ENCODE assay signal across 10 cellular contexts in genomic region chr4:123488916-123489315, GRCh38.
A peak's percentile ranks its signal among the peaks of the same experiment; 100 is the strongest.
DNase-seq lines count a peak whose midpoint lies in the region; ATAC-seq lines count a peak whose summit lies in the region.
"Had no signal": no experiment of that assay in that cellular context is flagged by ENCODE, and none has a peak within 500 bp of the region (broad histone marks: within the 10 kb centered on the region; RNA-seq: fewer than 3 reads in every experiment).

No MANE protein-coding gene starts in this region.

- peaks cover 0 to 5% of the 10 kb centered on the region in 2 donors for H3K9me3 Mint-ChIP-seq in activated naive CD4-positive, alpha-beta T cell treated with anti-CD3 and anti-CD28 coated beads, Interleukin-2, amount 50 U/mL, for 72 hours
- H3K9me3 Mint-ChIP-seq in activated naive CD8-positive, alpha-beta T cell treated with anti-CD3 and anti-CD28 coated beads, Interleukin-2, amount 50 U/mL, for 24 hours = peaks cover 11% of the 10 kb centered on the region

- DNase-seq in activated naive CD4-positive, alpha-beta T cell treated with anti-CD3 and anti-CD28 coated beads, Interleukin-2, amount 50 U/mL, for 72 hours (ENCODE audit: low spot score in 2 of 2) = no peak
- no peak for DNase-seq in activated naive CD4-positive, alpha-beta T cell (lab: John Stamatoyannopoulos, UW)
- DNase-seq in HPDE6-E6E7 (ENCODE audit: extremely low spot score) (peak; percentile 48), renal cortical epithelial cell (ENCODE audit: low read depth) (peak; percentile 94), epidermal melanocyte (ENCODE audit: insufficient read length, low spot score) (no peak), NCI-H526 (lab: John Stamatoyannopoulos, UW) (no peak)
- DNase-seq in activated naive CD8-positive, alpha-beta T cell treated with anti-CD3 and anti-CD28 coated beads, Interleukin-2, amount 50 U/mL, for 24 hours = no peak
- DNase-seq in effector memory CD4-positive, alpha-beta T cell = no peak
- DNase-seq: left cardiac atrium had no signal

- no peaks in the 10 kb centered on the region for H3K27me3 ChIP-seq in effector memory CD4-positive, alpha-beta T cell (replicated peaks; ENCODE audit: control insufficient read depth, insufficient read depth, low read length, poor library complexity, severe bottlenecking)

- H3K27me3 Mint-ChIP-seq in activated naive CD8-positive, alpha-beta T cell treated with anti-CD3 and anti-CD28 coated beads, Interleukin-2, amount 50 U/mL, for 24 hours = no peaks in the 10 kb centered on the region

- no peak overlapping the region for H3K27ac Mint-ChIP-seq in activated naive CD4-positive, alpha-beta T cell treated with anti-CD3 and anti-CD28 coated beads, Interleukin-2, amount 50 U/mL, for 72 hours
- H3K27ac Mint-ChIP-seq in activated naive CD8-positive, alpha-beta T cell treated with anti-CD3 and anti-CD28 coated beads, Interleukin-2, amount 50 U/mL, for 24 hours = peak overlapping the region; percentile 82
- H3K27ac Mint-ChIP-seq: B cell had no signal

- H3K4me1 ChIP-seq in effector memory CD4-positive, alpha-beta T cell (ENCODE audit: control insufficient read depth, insufficient read depth, low read length, poor library complexity, severe bottlenecking) = no peaks in the 10 kb centered on the region

- no peaks in the 10 kb centered on the region for H3K9me3 ChIP-seq in effector memory CD4-positive, alpha-beta T cell (ENCODE audit: control insufficient read depth, low read length)

- no peak overlapping the region for H3K27ac ChIP-seq in effector memory CD4-positive, alpha-beta T cell (ENCODE audit: insufficient read depth, low read length, poor library complexity, severe bottlenecking)

- H3K36me3 Mint-ChIP-seq in activated naive CD4-positive, alpha-beta T cell treated with anti-CD3 and anti-CD28 coated beads, Interleukin-2, amount 50 U/mL, for 72 hours = no peaks in the 10 kb centered on the region
- no peaks in the 10 kb centered on the region for H3K36me3 Mint-ChIP-seq in activated naive CD8-positive, alpha-beta T cell treated with anti-CD3 and anti-CD28 coated beads, Interleukin-2, amount 50 U/mL, for 24 hours (ENCODE audit: low read depth)

- peaks cover 30% of the 10 kb centered on the region for H3K4me1 Mint-ChIP-seq in activated naive CD8-positive, alpha-beta T cell treated with anti-CD3 and anti-CD28 coated beads, Interleukin-2, amount 50 U/mL, for 24 hours

- ATAC-seq in activated naive CD4-positive, alpha-beta T cell treated with anti-CD3 and anti-CD28 coated beads, Interleukin-2, amount 50 U/mL, for 72 hours = peak; percentile 98
- ATAC-seq in activated naive CD8-positive, alpha-beta T cell treated with anti-CD3 and anti-CD28 coated beads, Interleukin-2, amount 50 U/mL, for 24 hours = peak; percentile 99

- no peak overlapping the region for H3K4me3 ChIP-seq in effector memory CD4-positive, alpha-beta T cell (ENCODE audit: insufficient read depth, low read depth, low read length, poor library complexity, severe bottlenecking)

- no peaks in the 10 kb centered on the region for H3K36me3 ChIP-seq in effector memory CD4-positive, alpha-beta T cell (ENCODE audit: control insufficient read depth, insufficient read depth, low read length)

- peak overlapping the region; percentile 60 for H3K4me3 Mint-ChIP-seq in activated naive CD8-positive, alpha-beta T cell treated with anti-CD3 and anti-CD28 coated beads, Interleukin-2, amount 50 U/mL, for 24 hours
- H3K4me3 Mint-ChIP-seq: B cell had no signal

Comparison
In these comparisons a context has a peak if more than half of its experiments do, and no peak if none do; other contexts are left out.
1. DNase-seq: peak in HPDE6-E6E7 (single experiment) and renal cortical epithelial cell (single experiment); none in activated naive CD4-positive, alpha-beta T cell treated with anti-CD3 and anti-CD28 coated beads, Interleukin-2, amount 50 U/mL, for 72 hours (0 of 2), activated naive CD4-positive, alpha-beta T cell (0 of 4), activated naive CD8-positive, alpha-beta T cell treated with anti-CD3 and anti-CD28 coated beads, Interleukin-2, amount 50 U/mL, for 24 hours (single experiment), epidermal melanocyte (single experiment), effector memory CD4-positive, alpha-beta T cell (0 of 3) and NCI-H526 (0 of 2).